17 cellular contexts compared by ENCODE assay signal in genomic region chr10:104736006-104736405, GRCh38.
"Had no signal": no experiment of that assay in that cellular context is flagged by ENCODE, and none has a peak within 500 bp of the region (broad histone marks: within the 10 kb centered on the region; RNA-seq: fewer than 3 reads in every experiment).

No MANE protein-coding gene starts in this region.

- H3K9me3 Mint-ChIP-seq: activated CD4-positive, alpha-beta T cell treated with anti-CD3 and anti-CD28 coated beads, Interleukin-2, amount 10 ng/mL, durations not matched to agents 7 days and 5 days; activated naive CD8-positive, alpha-beta T cell treated with anti-CD3 and anti-CD28 coated beads for 36 hours; activated T-cell treated with anti-CD3 and anti-CD28 coated beads, Interleukin-2, amount 50 U/mL, for 72 hours; endodermal cell had no signal

- H3K27ac ChIP-seq: gastrocnemius medialis, pancreas, tibial nerve had no signal

- H3K36me3 ChIP-seq: gastrocnemius medialis, pancreas, tibial nerve had no signal

- H3K9me3 ChIP-seq: gastrocnemius medialis, pancreas, tibial nerve had no signal

- H3K27ac Mint-ChIP-seq: activated CD4-positive, alpha-beta T cell treated with anti-CD3 and anti-CD28 coated beads, Interleukin-2, amount 10 ng/mL, durations not matched to agents 7 days and 5 days; activated naive CD8-positive, alpha-beta T cell treated with anti-CD3 and anti-CD28 coated beads for 36 hours; activated T-cell treated with anti-CD3 and anti-CD28 coated beads, Interleukin-2, amount 50 U/mL, for 72 hours; endodermal cell had no signal

- DNase-seq: activated CD4-positive, alpha-beta T cell treated with anti-CD3 and anti-CD28 coated beads, Interleukin-2, amount 10 ng/mL, durations not matched to agents 7 days and 5 days; activated CD8-positive, alpha-beta memory T cell treated with anti-CD3 and anti-CD28 coated beads, Interleukin-2, amount 50 U/mL, for 48 hours; activated gamma-delta T cell treated with Interleukin-2 at 50 U/mL for 16 hours; activated naive CD8-positive, alpha-beta T cell treated with anti-CD3 and anti-CD28 coated beads for 36 hours; activated T-cell treated with anti-CD3 and anti-CD28 coated beads, Interleukin-2, amount 50 U/mL, for 72 hours; amygdala; dermis blood vessel endothelial cell; gastrocnemius medialis; kidney; pancreas; stimulated activated CD4-positive, alpha-beta T cell treated with anti-CD3 and anti-CD28 coated beads, Interleukin-15, amount 100 ng/mL, for 24 hours; stimulated activated CD4-positive, alpha-beta T cell treated with anti-CD3 and anti-CD28 coated beads, Interleukin-4, amount 100 ng/mL, for 24 hours; stimulated activated CD8-positive, alpha-beta memory T cell treated with anti-CD3 and anti-CD28 coated beads, Interleukin-4, amount 100 ng/mL, for 48 hours; stimulated activated naive CD4-positive, alpha-beta T cell treated with Interleukin-2 at 50 U/mL for 16 hours; substantia nigra had no signal

- H3K4me1 Mint-ChIP-seq: activated CD4-positive, alpha-beta T cell treated with anti-CD3 and anti-CD28 coated beads, Interleukin-2, amount 10 ng/mL, durations not matched to agents 7 days and 5 days; activated naive CD8-positive, alpha-beta T cell treated with anti-CD3 and anti-CD28 coated beads for 36 hours had no signal

- H3K4me3 ChIP-seq: gastrocnemius medialis, pancreas, tibial nerve had no signal

- ATAC-seq: activated T-cell treated with anti-CD3 and anti-CD28 coated beads, Interleukin-2, amount 50 U/mL, for 72 hours; gastrocnemius medialis; pancreas had no signal

- H3K4me1 ChIP-seq: gastrocnemius medialis, pancreas had no signal

- H3K36me3 Mint-ChIP-seq: activated naive CD8-positive, alpha-beta T cell treated with anti-CD3 and anti-CD28 coated beads for 36 hours had no signal

- H3K4me3 Mint-ChIP-seq: activated CD4-positive, alpha-beta T cell treated with anti-CD3 and anti-CD28 coated beads, Interleukin-2, amount 10 ng/mL, durations not matched to agents 7 days and 5 days; activated naive CD8-positive, alpha-beta T cell treated with anti-CD3 and anti-CD28 coated beads for 36 hours; activated T-cell treated with anti-CD3 and anti-CD28 coated beads, Interleukin-2, amount 50 U/mL, for 72 hours; endodermal cell had no signal

- H3K27me3 ChIP-seq: gastrocnemius medialis, pancreas, tibial nerve had no signal
